Comparison of ENCODE assay signal across 1 cellular context in the genomic region with DNA sequence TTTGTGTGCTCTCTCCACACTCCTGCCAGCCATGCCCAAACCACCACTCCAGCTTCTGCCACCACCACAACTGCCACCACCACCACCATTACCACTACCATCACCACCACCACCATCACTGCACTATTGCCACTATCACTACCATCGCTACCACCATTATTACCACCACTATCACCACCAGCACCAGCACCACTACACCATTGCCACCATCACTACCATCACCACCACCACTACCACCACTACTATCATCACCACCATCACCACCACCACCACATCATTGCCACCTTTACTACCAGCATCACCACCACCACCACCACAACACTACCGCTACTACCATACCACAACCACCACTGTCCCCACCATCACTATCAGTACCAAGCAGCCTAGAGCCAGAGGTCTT.
TF ChIP-seq lines count a peak whose summit lies in the region.

No MANE protein-coding gene starts in this region.

TF ChIP-seq in K562, 482 proteins besides CTCF, POLR2A, EP300 and RAD21:
- TF ChIP-seq ARNT (IDR thresholded peaks at IDR 0.05) (no peak), KLF6 (CRISPR knock-in tag; IDR thresholded peaks at IDR 0.05; ENCODE audit: borderline replicate concordance) (no peak), HLTF (IDR thresholded peaks at IDR 0.05) (0 out of 2 replicates have a peak, but pooled peaks have one; percentile 39), ZNF561 (CRISPR knock-in tag; conservative IDR thresholded peaks at IDR 0.05) (no peak), ZNF384 (IDR thresholded peaks at IDR 0.05; ENCODE audit: low read depth, low read length) (no peak), PCBP1 (IDR thresholded peaks at IDR 0.05; ENCODE audit: low read depth, low read length, poor library complexity, severe bottlenecking) (no peak), ETV6 (IDR thresholded peaks at IDR 0.05; ENCODE audit: borderline replicate concordance in 1 of 2, low read depth in 2 of 2, low read length in 1 of 2) (no peak), ETV6 (CRISPR knock-in tag; IDR thresholded peaks at IDR 0.05; ENCODE audit: borderline replicate concordance) (no peak), MCM3 (IDR thresholded peaks at IDR 0.05) (peak; percentile 15; the same call in 1 of the 2 replicates), ZNF197 (CRISPR knock-in tag; IDR thresholded peaks at IDR 0.05; ENCODE audit: low read depth) (no peak), SMARCA5 (IDR thresholded peaks at IDR 0.05) (no peak), SP2 (IDR thresholded peaks at IDR 0.05; ENCODE audit: extremely low read depth, low read depth, low read length, poor library complexity, severe bottlenecking) (no peak), ELF4 (CRISPR knock-in tag; IDR thresholded peaks at IDR 0.05) (peak; percentile 67; the same call in 1 of the 2 replicates), PHB (CRISPR knock-in tag; IDR thresholded peaks at IDR 0.05) (no peak), ZNF274 (IDR thresholded peaks at IDR 0.05; ENCODE audit: borderline replicate concordance, low read depth, low read length) (no peak)
- TF ChIP-seq, protein P1, sequence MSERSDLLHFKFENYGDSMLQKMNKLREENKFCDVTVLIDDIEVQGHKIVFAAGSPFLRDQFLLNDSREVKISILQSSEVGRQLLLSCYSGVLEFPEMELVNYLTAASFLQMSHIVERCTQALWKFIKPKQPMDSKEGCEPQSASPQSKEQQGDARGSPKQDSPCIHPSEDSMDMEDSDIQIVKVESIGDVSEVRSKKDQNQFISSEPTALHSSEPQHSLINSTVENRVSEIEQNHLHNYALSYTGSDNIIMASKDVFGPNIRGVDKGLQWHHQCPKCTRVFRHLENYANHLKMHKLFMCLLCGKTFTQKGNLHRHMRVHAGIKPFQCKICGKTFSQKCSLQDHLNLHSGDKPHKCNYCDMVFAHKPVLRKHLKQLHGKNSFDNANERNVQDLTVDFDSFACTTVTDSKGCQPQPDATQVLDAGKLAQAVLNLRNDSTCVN (CRISPR knock-in tag; IDR thresholded peaks at IDR 0.05), result 0 out of 2 replicates have a peak, but pooled peaks have one; percentile 17
- TF ChIP-seq, protein P2, sequence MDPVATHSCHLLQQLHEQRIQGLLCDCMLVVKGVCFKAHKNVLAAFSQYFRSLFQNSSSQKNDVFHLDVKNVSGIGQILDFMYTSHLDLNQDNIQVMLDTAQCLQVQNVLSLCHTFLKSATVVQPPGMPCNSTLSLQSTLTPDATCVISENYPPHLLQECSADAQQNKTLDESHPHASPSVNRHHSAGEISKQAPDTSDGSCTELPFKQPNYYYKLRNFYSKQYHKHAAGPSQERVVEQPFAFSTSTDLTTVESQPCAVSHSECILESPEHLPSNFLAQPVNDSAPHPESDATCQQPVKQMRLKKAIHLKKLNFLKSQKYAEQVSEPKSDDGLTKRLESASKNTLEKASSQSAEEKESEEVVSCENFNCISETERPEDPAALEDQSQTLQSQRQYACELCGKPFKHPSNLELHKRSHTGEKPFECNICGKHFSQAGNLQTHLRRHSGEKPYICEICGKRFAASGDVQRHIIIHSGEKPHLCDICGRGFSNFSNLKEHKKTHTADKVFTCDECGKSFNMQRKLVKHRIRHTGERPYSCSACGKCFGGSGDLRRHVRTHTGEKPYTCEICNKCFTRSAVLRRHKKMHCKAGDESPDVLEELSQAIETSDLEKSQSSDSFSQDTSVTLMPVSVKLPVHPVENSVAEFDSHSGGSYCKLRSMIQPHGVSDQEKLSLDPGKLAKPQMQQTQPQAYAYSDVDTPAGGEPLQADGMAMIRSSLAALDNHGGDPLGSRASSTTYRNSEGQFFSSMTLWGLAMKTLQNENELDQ (CRISPR knock-in tag; IDR thresholded peaks at IDR 0.05; ENCODE audit: borderline replicate concordance), result no peak
- TF ChIP-seq, protein P3, sequence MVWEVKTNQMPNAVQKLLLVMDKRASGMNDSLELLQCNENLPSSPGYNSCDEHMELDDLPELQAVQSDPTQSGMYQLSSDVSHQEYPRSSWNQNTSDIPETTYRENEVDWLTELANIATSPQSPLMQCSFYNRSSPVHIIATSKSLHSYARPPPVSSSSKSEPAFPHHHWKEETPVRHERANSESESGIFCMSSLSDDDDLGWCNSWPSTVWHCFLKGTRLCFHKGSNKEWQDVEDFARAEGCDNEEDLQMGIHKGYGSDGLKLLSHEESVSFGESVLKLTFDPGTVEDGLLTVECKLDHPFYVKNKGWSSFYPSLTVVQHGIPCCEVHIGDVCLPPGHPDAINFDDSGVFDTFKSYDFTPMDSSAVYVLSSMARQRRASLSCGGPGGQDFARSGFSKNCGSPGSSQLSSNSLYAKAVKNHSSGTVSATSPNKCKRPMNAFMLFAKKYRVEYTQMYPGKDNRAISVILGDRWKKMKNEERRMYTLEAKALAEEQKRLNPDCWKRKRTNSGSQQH (CRISPR knock-in tag; IDR thresholded peaks at IDR 0.05), result 0 out of 2 replicates have a peak, but pooled peaks have one; percentile 19
- TF ChIP-seq, protein P4, sequence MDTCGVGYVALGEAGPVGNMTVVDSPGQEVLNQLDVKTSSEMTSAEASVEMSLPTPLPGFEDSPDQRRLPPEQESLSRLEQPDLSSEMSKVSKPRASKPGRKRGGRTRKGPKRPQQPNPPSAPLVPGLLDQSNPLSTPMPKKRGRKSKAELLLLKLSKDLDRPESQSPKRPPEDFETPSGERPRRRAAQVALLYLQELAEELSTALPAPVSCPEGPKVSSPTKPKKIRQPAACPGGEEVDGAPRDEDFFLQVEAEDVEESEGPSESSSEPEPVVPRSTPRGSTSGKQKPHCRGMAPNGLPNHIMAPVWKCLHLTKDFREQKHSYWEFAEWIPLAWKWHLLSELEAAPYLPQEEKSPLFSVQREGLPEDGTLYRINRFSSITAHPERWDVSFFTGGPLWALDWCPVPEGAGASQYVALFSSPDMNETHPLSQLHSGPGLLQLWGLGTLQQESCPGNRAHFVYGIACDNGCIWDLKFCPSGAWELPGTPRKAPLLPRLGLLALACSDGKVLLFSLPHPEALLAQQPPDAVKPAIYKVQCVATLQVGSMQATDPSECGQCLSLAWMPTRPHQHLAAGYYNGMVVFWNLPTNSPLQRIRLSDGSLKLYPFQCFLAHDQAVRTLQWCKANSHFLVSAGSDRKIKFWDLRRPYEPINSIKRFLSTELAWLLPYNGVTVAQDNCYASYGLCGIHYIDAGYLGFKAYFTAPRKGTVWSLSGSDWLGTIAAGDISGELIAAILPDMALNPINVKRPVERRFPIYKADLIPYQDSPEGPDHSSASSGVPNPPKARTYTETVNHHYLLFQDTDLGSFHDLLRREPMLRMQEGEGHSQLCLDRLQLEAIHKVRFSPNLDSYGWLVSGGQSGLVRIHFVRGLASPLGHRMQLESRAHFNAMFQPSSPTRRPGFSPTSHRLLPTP (IDR thresholded peaks at IDR 0.05; ENCODE audit: borderline replicate concordance, extremely low read depth, insufficient read length), result no peak
- TF ChIP-seq, protein P5, sequence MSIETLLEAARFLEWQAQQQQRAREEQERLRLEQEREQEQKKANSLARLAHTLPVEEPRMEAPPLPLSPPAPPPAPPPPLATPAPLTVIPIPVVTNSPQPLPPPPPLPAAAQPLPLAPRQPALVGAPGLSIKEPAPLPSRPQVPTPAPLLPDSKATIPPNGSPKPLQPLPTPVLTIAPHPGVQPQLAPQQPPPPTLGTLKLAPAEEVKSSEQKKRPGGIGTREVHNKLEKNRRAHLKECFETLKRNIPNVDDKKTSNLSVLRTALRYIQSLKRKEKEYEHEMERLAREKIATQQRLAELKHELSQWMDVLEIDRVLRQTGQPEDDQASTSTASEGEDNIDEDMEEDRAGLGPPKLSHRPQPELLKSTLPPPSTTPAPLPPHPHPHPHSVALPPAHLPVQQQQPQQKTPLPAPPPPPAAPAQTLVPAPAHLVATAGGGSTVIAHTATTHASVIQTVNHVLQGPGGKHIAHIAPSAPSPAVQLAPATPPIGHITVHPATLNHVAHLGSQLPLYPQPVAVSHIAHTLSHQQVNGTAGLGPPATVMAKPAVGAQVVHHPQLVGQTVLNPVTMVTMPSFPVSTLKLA (conservative IDR thresholded peaks at IDR 0.05), result no peak
